ENCODE assay signal across 8 cellular contexts in genomic region chr14:67515386-67516079, GRCh38. TPM values are rescaled to one million over a fixed set of nuclear protein-coding genes. Genes with fewer than 3 reads are reported as not detected.
DNase-seq lines count a peak whose midpoint lies in the region; ATAC-seq and TF ChIP-seq lines count a peak whose summit lies in the region.

No MANE protein-coding gene starts in this region.

- H3K36me3 ChIP-seq in SK-N-MC (ENCODE audit: insufficient read depth, low read length) (no peaks in the 10 kb centered on the region), breast epithelium (no peaks in the 10 kb centered on the region), left lung (no peaks in the 10 kb centered on the region)

- intact Hi-C loops in breast epithelium (cut with DNase I; ENCODE audit: low total_unique reads): no loop called here
- intact Hi-C loops in left lung (cut with DNase I): no loop called here

- H3K4me1 ChIP-seq in breast epithelium (peaks cover 0 to 5% of the 10 kb centered on the region in 2 donors), left lung (peaks cover 0 to 36% of the 10 kb centered on the region in 2 donors)

- H3K4me3 ChIP-seq in SK-N-MC: peak overlapping the region; percentile 78
- H3K4me3 ChIP-seq in breast epithelium: peak overlapping the region; percentile 90 to 98 (median 95)
- peak overlapping the region; percentile 85 for H3K4me3 ChIP-seq in left lung

- no peaks in the 10 kb centered on the region for H3K27me3 ChIP-seq in breast epithelium
- H3K27me3 ChIP-seq in left lung: no peaks in the 10 kb centered on the region

- H3K27ac ChIP-seq in SK-N-MC (no peak overlapping the region), breast epithelium (peak overlapping the region; percentile 79 to 90), left lung (peak overlapping the region in 1 of 2 donors; percentile 64)

- no peak for TF ChIP-seq POLR2A in breast epithelium (IDR thresholded peaks at IDR 0.05)

- ATAC-seq in GM21825 (IDR thresholded peaks at IDR 0.05; ENCODE audit: unreplicated experiment) (peak; percentile 47), left lung (peak; percentile 53), HG02870 (IDR thresholded peaks at IDR 0.05; ENCODE audit: unreplicated experiment) (no peak)

- H3K9ac ChIP-seq in SK-N-MC (ENCODE audit: insufficient read length): no peak overlapping the region

- no peaks in the 10 kb centered on the region for H3K9me3 ChIP-seq in SK-N-MC (ENCODE audit: low read depth, low read length)
- H3K9me3 ChIP-seq in breast epithelium: no peaks in the 10 kb centered on the region
- H3K9me3 ChIP-seq in left lung: no peaks in the 10 kb centered on the region

- TF ChIP-seq CTCF in breast epithelium (IDR thresholded peaks at IDR 0.05): no peak
- TF ChIP-seq CTCF in left lung (IDR thresholded peaks at IDR 0.05): no peak

- DNase-seq in ELR (ENCODE audit: low read depth) (peak; percentile 43), SK-N-MC (ENCODE audit: low read depth, low spot score) (no peak), breast epithelium (ENCODE audit: low spot score in 2 of 2) (no peak), left lung (peak; percentile 35 to 84), HT-29 (ENCODE audit: low spot score) (no peak)
- peak; percentile 44 for DNase-seq in stimulated activated naive CD4-positive, alpha-beta T cell treated with Interleukin-2 at 50 U/mL for 16 hours (lab: John Stamatoyannopoulos, UW)

RNA-seq across cellular contexts. Expression of gene PLEKHH1, which starts 17.6 kb away (rescaled TPM):
- total RNA-seq in breast epithelium: 10 to 100 TPM in 2 of 3 donors, 1 to 10 TPM in 1; 2.9 to 18.9 (median 14.7) TPM
- total RNA-seq in left lung: 1 to 10 TPM; 1.2 to 2.7 TPM
- total RNA-seq in HT-29 (2014; rRNA removed; shearing (Covaris generic)): 11.0 and 12.7 TPM in 2 replicates

RNA-seq across cellular contexts. Expression of gene TMEM229B, which starts 27.0 kb away (rescaled TPM):
- total RNA-seq in breast epithelium (10 to 100 TPM in 1 of 3 donors, 1 to 10 TPM in 1, under 1 TPM in 1; 0.64 to 10.2 (median 6.0) TPM), left lung (1 to 10 TPM; 3.1 to 7.7 TPM)
- 0.08 and 0.15 TPM in 2 replicates for total RNA-seq in HT-29 (2014; rRNA removed; shearing (Covaris generic))

Comparison
In these comparisons a context has a peak if more than half of its experiments do, and no peak if none do; other contexts are left out.
1. DNase-seq: peak in ELR (single experiment), left lung (2 of 2) and stimulated activated naive CD4-positive, alpha-beta T cell treated with Interleukin-2 at 50 U/mL for 16 hours (single experiment); none in SK-N-MC (single experiment), breast epithelium (0 of 2) and HT-29 (single experiment).
2. Peak in every context shown above with its lines, with median percentiles within 50 percentile points of each other: H3K4me3 ChIP-seq.